ENCODE assay signal across 8 cellular contexts in genomic region chr7:99137418-99138180, GRCh38. TPM values are rescaled to one million over a fixed set of nuclear protein-coding genes. Genes with fewer than 3 reads are reported as not detected.
DNase-seq lines count a peak whose midpoint lies in the region; ATAC-seq, FAIRE-seq and TF ChIP-seq lines count a peak whose summit lies in the region.

No MANE protein-coding gene starts in this region.

- H3K4me1 ChIP-seq in suprapubic skin = peaks cover 97% of the 10 kb centered on the region

- no peak for FAIRE-seq in bronchial epithelial cell (lab: Jason Lieb, UNC)

- H3K36me3 ChIP-seq in bronchial epithelial cell (ENCODE audit: control insufficient read depth, insufficient read depth, low read length) (no peaks in the 10 kb centered on the region), suprapubic skin (no peaks in the 10 kb centered on the region)

- TF ChIP-seq EP300 in suprapubic skin (IDR thresholded peaks at IDR 0.05) = no peak

- H3K27ac ChIP-seq in suprapubic skin = peak overlapping the region; percentile 40

- no peak for TF ChIP-seq POLR2A in suprapubic skin (IDR thresholded peaks at IDR 0.05)

- ATAC-seq in HG03565 (IDR thresholded peaks at IDR 0.05; ENCODE audit: unreplicated experiment) (no peak), GM21723 (IDR thresholded peaks at IDR 0.05; ENCODE audit: unreplicated experiment) (no peak)

- no peaks in the 10 kb centered on the region for H3K9me3 ChIP-seq in suprapubic skin

- CTCF ChIA-PET in HEK293T (lab: Yijun Ruan, JAX) = interaction anchor here (0.6 kb wide), 1 partner anchor 99 kb away, joined by 3 read pairs; no protein-coding TSS in a partner anchor

- H3K27me3 ChIP-seq in bronchial epithelial cell (ENCODE audit: control insufficient read depth, insufficient read depth, low read length) (no peaks in the 10 kb centered on the region), suprapubic skin (no peaks in the 10 kb centered on the region)

- peak; percentile 31 for DNase-seq in HEK293T (ENCODE audit: extremely low spot score)
- DNase-seq in bronchial epithelial cell (ENCODE audit: low read depth) = peak; percentile 69
- peak; percentile 81 for DNase-seq in iris pigment epithelial cell (ENCODE audit: low read depth)
- DNase-seq in suprapubic skin (ENCODE audit: low spot score in 2 of 2) = no peak
- no peak for DNase-seq in activated CD4-positive, CD25-positive, alpha-beta regulatory T cell (lab: John Stamatoyannopoulos, UW)
- DNase-seq in NCI-H1930 (lab: John Stamatoyannopoulos, UW) = no peak

- H3K4me3 ChIP-seq in bronchial epithelial cell (ENCODE audit: low read depth, low read length) (no peak overlapping the region), suprapubic skin (no peak overlapping the region)

- POLR2A ChIA-PET in HEK293T (lab: Yijun Ruan, JAX) = no interaction called here

- 29% methylated on average over 10 of the region's 10 CpGs for WGBS in suprapubic skin

- TF ChIP-seq CTCF in bronchial epithelial cell (IDR thresholded peaks at IDR 0.05; ENCODE audit: insufficient read depth, low read length, severe bottlenecking) (no peak), suprapubic skin (IDR thresholded peaks at IDR 0.05) (no peak)

TF ChIP-seq in HEK293T, 16 proteins besides CTCF, POLR2A, EP300 and RAD21:
- TF ChIP-seq, protein P1, sequence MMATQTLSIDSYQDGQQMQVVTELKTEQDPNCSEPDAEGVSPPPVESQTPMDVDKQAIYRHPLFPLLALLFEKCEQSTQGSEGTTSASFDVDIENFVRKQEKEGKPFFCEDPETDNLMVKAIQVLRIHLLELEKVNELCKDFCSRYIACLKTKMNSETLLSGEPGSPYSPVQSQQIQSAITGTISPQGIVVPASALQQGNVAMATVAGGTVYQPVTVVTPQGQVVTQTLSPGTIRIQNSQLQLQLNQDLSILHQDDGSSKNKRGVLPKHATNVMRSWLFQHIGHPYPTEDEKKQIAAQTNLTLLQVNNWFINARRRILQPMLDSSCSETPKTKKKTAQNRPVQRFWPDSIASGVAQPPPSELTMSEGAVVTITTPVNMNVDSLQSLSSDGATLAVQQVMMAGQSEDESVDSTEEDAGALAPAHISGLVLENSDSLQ (IDR thresholded peaks at IDR 0.05) = no peak
- TF ChIP-seq BHLHE40 (IDR thresholded peaks at IDR 0.05; ENCODE audit: borderline replicate concordance) (no peak), TARDBP (IDR thresholded peaks at IDR 0.05) (no peak), NFRKB (IDR thresholded peaks at IDR 0.05) (no peak), FOXA1 (IDR thresholded peaks at IDR 0.05) (no peak), CTBP1 (IDR thresholded peaks at IDR 0.05; ENCODE audit: borderline replicate concordance) (no peak), HDGF (IDR thresholded peaks at IDR 0.05; ENCODE audit: borderline replicate concordance) (no peak), ARNT (IDR thresholded peaks at IDR 0.05) (no peak), ELF4 (IDR thresholded peaks at IDR 0.05) (no peak), LEF1 (IDR thresholded peaks at IDR 0.05; ENCODE audit: borderline replicate concordance) (no peak), ZNF384 (IDR thresholded peaks at IDR 0.05) (no peak), L3MBTL2 (conservative IDR thresholded peaks at IDR 0.05) (no peak), FOXM1 (IDR thresholded peaks at IDR 0.05; ENCODE audit: borderline replicate concordance) (no peak), SUZ12 (IDR thresholded peaks at IDR 0.05) (no peak), FOXK2 (IDR thresholded peaks at IDR 0.05) (no peak), SP1 (IDR thresholded peaks at IDR 0.05) (no peak)

RNA-seq across cellular contexts. Expression of gene SMURF1, which starts 6.3 kb away (rescaled TPM):
- total RNA-seq in bronchial epithelial cell (36.5 and 42.4 TPM in 2 replicates), suprapubic skin (10 to 100 TPM; 26.9 to 74.9 (median 30.2) TPM)

Comparison
In these comparisons a context has a peak if more than half of its experiments do, and no peak if none do; other contexts are left out.
1. DNase-seq: peak in HEK293T (single experiment), bronchial epithelial cell (single experiment) and iris pigment epithelial cell (single experiment); none in suprapubic skin (0 of 2), activated CD4-positive, CD25-positive, alpha-beta regulatory T cell (0 of 4) and NCI-H1930 (0 of 2).